18 cellular contexts compared by ENCODE assay signal in the genomic region with DNA sequence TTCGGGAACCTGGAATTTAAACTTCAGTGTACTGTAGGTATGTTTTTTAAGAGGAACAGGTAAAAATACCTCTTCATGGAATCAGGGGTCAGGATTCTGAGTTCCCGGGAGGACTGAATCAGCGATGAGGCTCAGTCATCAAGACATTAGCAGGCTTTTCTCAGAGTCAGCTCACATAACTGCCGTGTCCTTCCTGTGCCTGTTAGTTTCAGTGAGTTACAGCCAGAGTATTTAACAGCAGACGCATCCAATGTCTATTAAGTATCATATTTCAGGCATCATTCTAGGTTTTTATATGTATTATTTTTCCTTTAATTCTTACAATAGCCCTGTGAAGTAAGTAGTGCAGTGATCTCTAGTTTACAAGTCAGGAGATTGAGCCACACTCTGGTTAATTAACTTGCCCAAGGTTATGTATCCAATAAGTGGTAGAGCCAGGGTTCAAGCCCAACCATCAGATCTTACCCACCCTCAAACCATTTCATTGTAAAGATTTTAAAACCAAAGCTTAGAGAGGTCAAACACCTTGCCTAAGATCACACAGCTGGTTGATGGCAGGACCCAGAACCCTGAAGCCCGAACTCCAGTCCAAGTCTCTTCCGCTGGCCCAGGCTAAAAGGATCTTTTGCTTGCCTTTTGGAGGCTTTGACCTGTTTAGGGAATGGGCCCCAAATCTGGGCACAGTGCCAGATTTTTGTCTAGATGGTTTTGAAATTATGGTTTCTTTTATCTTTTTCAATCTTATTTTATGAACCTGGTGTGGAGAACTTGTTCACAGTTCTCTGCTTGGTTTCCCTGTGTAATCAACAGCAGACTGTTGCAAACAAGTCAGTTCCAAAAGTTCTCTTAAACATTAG.
DNase-seq lines count a peak whose midpoint lies in the region; ATAC-seq and TF ChIP-seq lines count a peak whose summit lies in the region.
"Had no signal": no experiment of that assay in that cellular context is flagged by ENCODE, and none has a peak within 500 bp of the region (broad histone marks: within the 10 kb centered on the region; RNA-seq: fewer than 3 reads in every experiment).

No MANE protein-coding gene starts in this region.

- H3K4me3 Mint-ChIP-seq in MCF 10A (ENCODE audit: unreplicated experiment) = no peak overlapping the region
- H3K4me3 Mint-ChIP-seq: activated T-cell treated with anti-CD3 and anti-CD28 coated beads, Interleukin-2, amount 50 U/mL, for 24 hours had no signal

- H3K36me3 Mint-ChIP-seq in MCF 10A (ENCODE audit: insufficient read depth, unreplicated experiment) = peaks cover 7% of the 10 kb centered on the region

- intact Hi-C loops in MCF 10A (cut with micrococcal nuclease) = no loop called here
- intact Hi-C loops in breast epithelium (cut with DNase I; ENCODE audit: low total_unique reads) = no loop called here

- no peak for TF ChIP-seq POLR2A in breast epithelium (IDR thresholded peaks at IDR 0.05)

- POLR2A ChIA-PET in MCF 10A (lab: Yijun Ruan, JAX) = interaction anchor here (0.7 to 0.9 kb wide), 2 partner anchors 8 to 167 kb away, joined by 3 to 5 read pairs; no protein-coding TSS in a partner anchor

- peaks cover 13% of the 10 kb centered on the region for H3K4me1 Mint-ChIP-seq in MCF 10A (ENCODE audit: insufficient read depth, unreplicated experiment)

- H3K4me1 ChIP-seq in breast epithelium = no peaks in the 10 kb centered on the region
- H3K4me1 ChIP-seq: thyroid gland had no signal

- DNase-seq in MCF 10A (ENCODE audit: unreplicated experiment) (peak; percentile 27), breast epithelium (ENCODE audit: low spot score in 2 of 2) (no peak), iris pigment epithelial cell (ENCODE audit: low read depth) (peak; percentile 98), T1000 (lab: John Stamatoyannopoulos, UW) (no peak)
- no peak for DNase-seq in activated effector memory CD4-positive, alpha-beta T cell treated with Interleukin-2 at 50 U/mL for 16 hours
- DNase-seq: activated CD4-positive, alpha-beta T cell treated with anti-CD3 and anti-CD28 coated beads for 1 hour; activated T-cell treated with anti-CD3 and anti-CD28 coated beads, Interleukin-2, amount 50 U/mL, for 24 hours; amniotic stem cell; DMS79; effector CD4-positive, alpha-beta T cell; H7; NCI-H2029; stimulated activated CD4-positive, alpha-beta T cell treated with anti-CD3 and anti-CD28 coated beads, Interleukin-12 subunit alpha, Interleukin-12 subunit beta, amount 100 ng/mL, for 4 hours; SW 1271; thyroid gland had no signal

- H3K27ac ChIP-seq in breast epithelium = peak overlapping the region in 1 of 2 donors; percentile 63

- CTCF ChIA-PET in MCF 10A (lab: Yijun Ruan, JAX) = interaction anchor here (0.7 to 2.2 kb wide), 3 partner anchors 13 to 614 kb away, joined by 3 to 9 read pairs (median 3); no protein-coding TSS in a partner anchor

- no peaks in the 10 kb centered on the region for H3K36me3 ChIP-seq in breast epithelium
- H3K36me3 ChIP-seq: thyroid gland had no signal

- no peak for TF ChIP-seq CTCF in MCF 10A (IDR thresholded peaks at IDR 0.05; ENCODE audit: unreplicated experiment)
- no peak for TF ChIP-seq CTCF in breast epithelium (IDR thresholded peaks at IDR 0.05)

- no peak overlapping the region for H3K4me3 ChIP-seq in breast epithelium
- H3K4me3 ChIP-seq: thyroid gland had no signal

- no peaks in the 10 kb centered on the region for H3K9me3 Mint-ChIP-seq in MCF 10A (ENCODE audit: unreplicated experiment)
- H3K9me3 Mint-ChIP-seq: activated T-cell treated with anti-CD3 and anti-CD28 coated beads, Interleukin-2, amount 50 U/mL, for 24 hours had no signal

- no TSS peak for BruUV-seq in MCF 10A (replicated peaks; lab: Mats Ljungman, UMichigan)

- peaks cover 22% of the 10 kb centered on the region for H3K27me3 Mint-ChIP-seq in MCF 10A (ENCODE audit: insufficient read depth, unreplicated experiment)

- ATAC-seq in SK-N-SH treated with all-trans-retinoic acid at 6 μM for 48 hours (peak; percentile 93), GM18511 (IDR thresholded peaks at IDR 0.05; ENCODE audit: unreplicated experiment) (no peak), HG03280 (IDR thresholded peaks at IDR 0.05; ENCODE audit: unreplicated experiment) (no peak)

- H3K27me3 ChIP-seq in breast epithelium = no peaks in the 10 kb centered on the region
- H3K27me3 ChIP-seq: thyroid gland had no signal

- H3K27ac Mint-ChIP-seq in MCF 10A (ENCODE audit: low read depth, unreplicated experiment) = no peak overlapping the region
- H3K27ac Mint-ChIP-seq: activated T-cell treated with anti-CD3 and anti-CD28 coated beads, Interleukin-2, amount 50 U/mL, for 24 hours had no signal

- no peaks in the 10 kb centered on the region for H3K9me3 ChIP-seq in breast epithelium
- H3K9me3 ChIP-seq: thyroid gland had no signal

TF ChIP-seq in SK-N-SH treated with all-trans-retinoic acid at 6 μM for 48 hours, 23 proteins besides CTCF, POLR2A, EP300 and RAD21:
- no peak for TF ChIP-seq SNAI2 (CRISPR knock-in tag; IDR thresholded peaks at IDR 0.05)
- TF ChIP-seq, protein P1, sequence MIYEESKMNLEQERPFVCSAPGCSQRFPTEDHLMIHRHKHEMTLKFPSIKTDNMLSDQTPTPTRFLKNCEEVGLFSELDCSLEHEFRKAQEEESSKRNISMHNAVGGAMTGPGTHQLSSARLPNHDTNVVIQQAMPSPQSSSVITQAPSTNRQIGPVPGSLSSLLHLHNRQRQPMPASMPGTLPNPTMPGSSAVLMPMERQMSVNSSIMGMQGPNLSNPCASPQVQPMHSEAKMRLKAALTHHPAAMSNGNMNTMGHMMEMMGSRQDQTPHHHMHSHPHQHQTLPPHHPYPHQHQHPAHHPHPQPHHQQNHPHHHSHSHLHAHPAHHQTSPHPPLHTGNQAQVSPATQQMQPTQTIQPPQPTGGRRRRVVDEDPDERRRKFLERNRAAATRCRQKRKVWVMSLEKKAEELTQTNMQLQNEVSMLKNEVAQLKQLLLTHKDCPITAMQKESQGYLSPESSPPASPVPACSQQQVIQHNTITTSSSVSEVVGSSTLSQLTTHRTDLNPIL (CRISPR knock-in tag; IDR thresholded peaks at IDR 0.05; ENCODE audit: low read depth) = no peak
- TF ChIP-seq ISL1 (CRISPR knock-in tag; IDR thresholded peaks at IDR 0.05) = peak; percentile 26; the same call in 1 of the 2 replicates

Comparison
In these comparisons a context has a peak if more than half of its experiments do, and no peak if none do; other contexts are left out.
1. DNase-seq: peak in MCF 10A (single experiment) and iris pigment epithelial cell (single experiment); none in breast epithelium (0 of 2), activated effector memory CD4-positive, alpha-beta T cell treated with Interleukin-2 at 50 U/mL for 16 hours (single experiment) and T1000 (single experiment).